1 cellular context compared by ENCODE assay signal in the genomic region with DNA sequence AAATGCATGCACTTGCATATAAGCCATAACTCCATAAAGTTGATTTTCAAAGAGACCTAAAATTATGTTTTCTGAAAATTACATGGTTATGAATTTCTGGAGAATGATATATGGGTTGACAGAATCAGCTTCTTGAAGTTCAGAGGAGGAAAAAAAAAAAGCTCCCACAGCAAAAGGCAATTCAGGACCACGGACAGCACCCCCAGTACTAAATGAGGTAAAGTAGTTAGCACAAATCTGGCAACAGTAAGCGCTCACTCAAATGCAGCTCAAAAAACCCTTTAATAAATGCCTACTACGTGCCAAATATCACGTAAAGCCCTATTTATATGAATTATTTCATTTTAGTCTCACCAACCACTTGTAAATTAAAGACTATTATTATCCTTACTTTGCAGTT.
TF ChIP-seq lines count a peak whose summit lies in the region.

No MANE protein-coding gene starts in this region.

TF ChIP-seq in HepG2, 621 proteins besides CTCF, POLR2A, EP300 and RAD21 (continued from another document and continues in another):
- TF ChIP-seq, protein P1, sequence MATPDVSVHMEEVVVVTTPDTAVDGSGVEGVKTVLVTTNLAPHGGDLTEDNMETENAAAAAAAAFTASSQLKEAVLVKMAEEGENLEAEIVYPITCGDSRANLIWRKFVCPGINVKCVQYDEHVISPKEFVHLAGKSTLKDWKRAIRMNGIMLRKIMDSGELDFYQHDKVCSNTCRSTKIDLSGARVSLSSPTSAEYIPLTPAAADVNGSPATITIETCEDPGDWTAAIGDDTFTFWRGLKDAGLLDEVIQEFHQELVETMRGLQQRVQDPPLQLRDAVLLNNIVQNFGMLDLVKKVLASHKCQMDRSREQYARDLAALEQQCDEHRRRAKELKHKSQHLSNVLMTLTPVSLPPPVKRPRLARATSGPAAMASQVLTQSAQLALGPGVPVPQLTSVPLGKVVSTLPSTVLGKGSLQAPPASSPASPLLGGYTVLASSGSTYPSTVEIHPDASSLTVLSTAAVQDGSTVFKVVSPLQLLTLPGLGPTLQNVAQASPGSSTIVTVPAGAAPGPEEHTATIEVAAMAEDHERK (CRISPR knock-in tag; IDR thresholded peaks at IDR 0.05; ENCODE audit: low read depth) = no peak
- TF ChIP-seq ZNF747 (CRISPR knock-in tag; IDR thresholded peaks at IDR 0.05; ENCODE audit: borderline replicate concordance) (no peak), CREM (IDR thresholded peaks at IDR 0.05) (no peak), CREM (CRISPR knock-in tag; IDR thresholded peaks at IDR 0.05) (no peak), ZNF850 (CRISPR knock-in tag; conservative IDR thresholded peaks at IDR 0.05) (no peak), ZNF709 (CRISPR knock-in tag; IDR thresholded peaks at IDR 0.05) (no peak), SP4 (CRISPR knock-in tag; IDR thresholded peaks at IDR 0.05) (no peak), ZFP37 (CRISPR knock-in tag; IDR thresholded peaks at IDR 0.05; ENCODE audit: borderline replicate concordance) (0 out of 2 replicates have a peak, but pooled peaks have one; percentile 89), ZNF567 (CRISPR knock-in tag; IDR thresholded peaks at IDR 0.05; ENCODE audit: borderline replicate concordance) (no peak), FOSL2 (CRISPR knock-in tag; IDR thresholded peaks at IDR 0.05) (no peak), MLLT10 (CRISPR knock-in tag; IDR thresholded peaks at IDR 0.05) (no peak), ZNF782 (CRISPR knock-in tag; IDR thresholded peaks at IDR 0.05; ENCODE audit: borderline replicate concordance) (no peak), NCOA5 (CRISPR knock-in tag; IDR thresholded peaks at IDR 0.05) (no peak), ZNF646 (CRISPR knock-in tag; IDR thresholded peaks at IDR 0.05) (no peak), THYN1 (CRISPR knock-in tag; IDR thresholded peaks at IDR 0.05; ENCODE audit: borderline replicate concordance, low read depth) (no peak), FOXM1 (CRISPR knock-in tag; IDR thresholded peaks at IDR 0.05) (no peak), ZNF589 (CRISPR knock-in tag; conservative IDR thresholded peaks at IDR 0.05) (0 out of 2 replicates have a peak, but pooled peaks have one; percentile 65), ZBTB4 (CRISPR knock-in tag; IDR thresholded peaks at IDR 0.05; ENCODE audit: borderline replicate concordance) (no peak), HIC2 (CRISPR knock-in tag; IDR thresholded peaks at IDR 0.05; ENCODE audit: low read depth) (no peak), MXD4 (CRISPR knock-in tag; IDR thresholded peaks at IDR 0.05) (peak; percentile 49; the same call in 1 of the 2 replicates), ATF4 (CRISPR knock-in tag; IDR thresholded peaks at IDR 0.05) (no peak), ZNF552 (CRISPR knock-in tag; IDR thresholded peaks at IDR 0.05; ENCODE audit: borderline replicate concordance) (no peak), RCOR2 (CRISPR knock-in tag; IDR thresholded peaks at IDR 0.05) (no peak), KDM2A (CRISPR knock-in tag; IDR thresholded peaks at IDR 0.05; ENCODE audit: borderline replicate concordance, low read depth) (no peak), CBX5 (CRISPR knock-in tag; IDR thresholded peaks at IDR 0.05; ENCODE audit: borderline replicate concordance) (no peak)
- TF ChIP-seq, protein P2, sequence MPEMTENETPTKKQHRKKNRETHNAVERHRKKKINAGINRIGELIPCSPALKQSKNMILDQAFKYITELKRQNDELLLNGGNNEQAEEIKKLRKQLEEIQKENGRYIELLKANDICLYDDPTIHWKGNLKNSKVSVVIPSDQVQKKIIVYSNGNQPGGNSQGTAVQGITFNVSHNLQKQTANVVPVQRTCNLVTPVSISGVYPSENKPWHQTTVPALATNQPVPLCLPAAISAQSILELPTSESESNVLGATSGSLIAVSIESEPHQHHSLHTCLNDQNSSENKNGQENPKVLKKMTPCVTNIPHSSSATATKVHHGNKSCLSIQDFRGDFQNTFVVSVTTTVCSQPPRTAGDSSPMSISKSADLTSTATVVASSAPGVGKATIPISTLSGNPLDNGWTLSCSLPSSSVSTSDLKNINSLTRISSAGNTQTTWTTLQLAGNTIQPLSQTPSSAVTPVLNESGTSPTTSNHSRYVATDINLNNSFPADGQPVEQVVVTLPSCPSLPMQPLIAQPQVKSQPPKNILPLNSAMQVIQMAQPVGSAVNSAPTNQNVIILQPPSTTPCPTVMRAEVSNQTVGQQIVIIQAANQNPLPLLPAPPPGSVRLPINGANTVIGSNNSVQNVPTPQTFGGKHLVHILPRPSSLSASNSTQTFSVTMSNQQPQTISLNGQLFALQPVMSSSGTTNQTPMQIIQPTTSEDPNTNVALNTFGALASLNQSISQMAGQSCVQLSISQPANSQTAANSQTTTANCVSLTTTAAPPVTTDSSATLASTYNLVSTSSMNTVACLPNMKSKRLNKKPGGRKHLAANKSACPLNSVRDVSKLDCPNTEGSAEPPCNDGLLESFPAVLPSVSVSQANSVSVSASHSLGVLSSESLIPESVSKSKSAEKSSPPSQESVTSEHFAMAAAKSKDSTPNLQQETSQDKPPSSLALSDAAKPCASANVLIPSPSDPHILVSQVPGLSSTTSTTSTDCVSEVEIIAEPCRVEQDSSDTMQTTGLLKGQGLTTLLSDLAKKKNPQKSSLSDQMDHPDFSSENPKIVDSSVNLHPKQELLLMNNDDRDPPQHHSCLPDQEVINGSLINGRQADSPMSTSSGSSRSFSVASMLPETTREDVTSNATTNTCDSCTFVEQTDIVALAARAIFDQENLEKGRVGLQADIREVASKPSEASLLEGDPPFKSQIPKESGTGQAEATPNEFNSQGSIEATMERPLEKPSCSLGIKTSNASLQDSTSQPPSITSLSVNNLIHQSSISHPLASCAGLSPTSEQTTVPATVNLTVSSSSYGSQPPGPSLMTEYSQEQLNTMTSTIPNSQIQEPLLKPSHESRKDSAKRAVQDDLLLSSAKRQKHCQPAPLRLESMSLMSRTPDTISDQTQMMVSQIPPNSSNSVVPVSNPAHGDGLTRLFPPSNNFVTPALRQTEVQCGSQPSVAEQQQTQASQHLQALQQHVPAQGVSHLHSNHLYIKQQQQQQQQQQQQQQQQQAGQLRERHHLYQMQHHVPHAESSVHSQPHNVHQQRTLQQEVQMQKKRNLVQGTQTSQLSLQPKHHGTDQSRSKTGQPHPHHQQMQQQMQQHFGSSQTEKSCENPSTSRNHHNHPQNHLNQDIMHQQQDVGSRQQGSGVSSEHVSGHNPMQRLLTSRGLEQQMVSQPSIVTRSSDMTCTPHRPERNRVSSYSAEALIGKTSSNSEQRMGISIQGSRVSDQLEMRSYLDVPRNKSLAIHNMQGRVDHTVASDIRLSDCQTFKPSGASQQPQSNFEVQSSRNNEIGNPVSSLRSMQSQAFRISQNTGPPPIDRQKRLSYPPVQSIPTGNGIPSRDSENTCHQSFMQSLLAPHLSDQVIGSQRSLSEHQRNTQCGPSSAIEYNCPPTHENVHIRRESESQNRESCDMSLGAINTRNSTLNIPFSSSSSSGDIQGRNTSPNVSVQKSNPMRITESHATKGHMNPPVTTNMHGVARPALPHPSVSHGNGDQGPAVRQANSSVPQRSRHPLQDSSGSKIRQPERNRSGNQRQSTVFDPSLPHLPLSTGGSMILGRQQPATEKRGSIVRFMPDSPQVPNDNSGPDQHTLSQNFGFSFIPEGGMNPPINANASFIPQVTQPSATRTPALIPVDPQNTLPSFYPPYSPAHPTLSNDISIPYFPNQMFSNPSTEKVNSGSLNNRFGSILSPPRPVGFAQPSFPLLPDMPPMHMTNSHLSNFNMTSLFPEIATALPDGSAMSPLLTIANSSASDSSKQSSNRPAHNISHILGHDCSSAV (CRISPR knock-in tag; IDR thresholded peaks at IDR 0.05; ENCODE audit: borderline replicate concordance) = no peak
- TF ChIP-seq, protein P3, sequence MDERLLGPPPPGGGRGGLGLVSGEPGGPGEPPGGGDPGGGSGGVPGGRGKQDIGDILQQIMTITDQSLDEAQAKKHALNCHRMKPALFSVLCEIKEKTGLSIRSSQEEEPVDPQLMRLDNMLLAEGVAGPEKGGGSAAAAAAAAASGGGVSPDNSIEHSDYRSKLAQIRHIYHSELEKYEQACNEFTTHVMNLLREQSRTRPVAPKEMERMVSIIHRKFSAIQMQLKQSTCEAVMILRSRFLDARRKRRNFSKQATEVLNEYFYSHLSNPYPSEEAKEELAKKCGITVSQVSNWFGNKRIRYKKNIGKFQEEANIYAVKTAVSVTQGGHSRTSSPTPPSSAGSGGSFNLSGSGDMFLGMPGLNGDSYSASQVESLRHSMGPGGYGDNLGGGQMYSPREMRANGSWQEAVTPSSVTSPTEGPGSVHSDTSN (CRISPR knock-in tag; IDR thresholded peaks at IDR 0.05) = no peak
- TF ChIP-seq, protein P4, sequence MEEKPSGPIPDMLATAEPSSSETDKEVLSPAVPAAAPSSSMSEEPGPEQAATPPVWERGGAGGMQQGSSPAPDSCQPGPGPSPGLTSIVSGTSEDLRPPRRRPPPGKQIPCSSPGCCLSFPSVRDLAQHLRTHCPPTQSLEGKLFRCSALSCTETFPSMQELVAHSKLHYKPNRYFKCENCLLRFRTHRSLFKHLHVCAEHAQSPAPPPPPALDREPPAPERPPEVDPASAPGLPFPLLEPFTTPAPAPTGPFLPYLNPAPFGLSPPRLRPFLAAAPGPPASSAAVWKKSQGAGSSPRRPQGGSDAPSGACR (CRISPR knock-in tag; IDR thresholded peaks at IDR 0.05) = no peak
